In genomic region chr15:63048115-63048985, GRCh38 we compare ENCODE assay signal across 1 cellular context.
TF ChIP-seq lines count a peak whose summit lies in the region.

No MANE protein-coding gene starts in this region.

TF ChIP-seq in HepG2, 621 proteins besides CTCF, POLR2A, EP300 and RAD21 (continued from another document and continues in another):
- TF ChIP-seq ZNF670 (CRISPR knock-in tag; IDR thresholded peaks at IDR 0.05; ENCODE audit: borderline replicate concordance), result peak; percentile 95; the same call in 1 of the 2 replicates
- no peak for TF ChIP-seq SCMH1 (CRISPR knock-in tag; IDR thresholded peaks at IDR 0.05; ENCODE audit: borderline replicate concordance)
- peak; percentile 79 for TF ChIP-seq YY1 (IDR thresholded peaks at IDR 0.05; ENCODE audit: insufficient read depth, insufficient replicate concordance, low read depth, low read length)
- no peak for TF ChIP-seq ZNF839 (CRISPR knock-in tag; IDR thresholded peaks at IDR 0.05; ENCODE audit: borderline replicate concordance)
- TF ChIP-seq WIZ (CRISPR knock-in tag; IDR thresholded peaks at IDR 0.05), result peak; percentile 33; the same call in 1 of the 2 replicates
- 0 out of 2 replicates have a peak, but pooled peaks have one; percentile 55 for TF ChIP-seq ZNF761 (CRISPR knock-in tag; conservative IDR thresholded peaks at IDR 0.05)
- no peak for TF ChIP-seq SNRNP70 (IDR thresholded peaks at IDR 0.05; ENCODE audit: low read depth, low read length)
- TF ChIP-seq, protein P1, sequence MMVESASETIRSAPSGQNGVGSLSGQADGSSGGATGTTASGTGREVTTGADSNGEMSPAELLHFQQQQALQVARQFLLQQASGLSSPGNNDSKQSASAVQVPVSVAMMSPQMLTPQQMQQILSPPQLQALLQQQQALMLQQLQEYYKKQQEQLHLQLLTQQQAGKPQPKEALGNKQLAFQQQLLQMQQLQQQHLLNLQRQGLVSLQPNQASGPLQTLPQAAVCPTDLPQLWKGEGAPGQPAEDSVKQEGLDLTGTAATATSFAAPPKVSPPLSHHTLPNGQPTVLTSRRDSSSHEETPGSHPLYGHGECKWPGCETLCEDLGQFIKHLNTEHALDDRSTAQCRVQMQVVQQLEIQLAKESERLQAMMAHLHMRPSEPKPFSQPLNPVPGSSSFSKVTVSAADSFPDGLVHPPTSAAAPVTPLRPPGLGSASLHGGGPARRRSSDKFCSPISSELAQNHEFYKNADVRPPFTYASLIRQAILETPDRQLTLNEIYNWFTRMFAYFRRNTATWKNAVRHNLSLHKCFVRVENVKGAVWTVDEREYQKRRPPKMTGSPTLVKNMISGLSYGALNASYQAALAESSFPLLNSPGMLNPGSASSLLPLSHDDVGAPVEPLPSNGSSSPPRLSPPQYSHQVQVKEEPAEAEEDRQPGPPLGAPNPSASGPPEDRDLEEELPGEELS (CRISPR knock-in tag; IDR thresholded peaks at IDR 0.05), result peak; percentile 40; the same call in 1 of the 2 replicates
- TF ChIP-seq ZNF263 (CRISPR knock-in tag; IDR thresholded peaks at IDR 0.05), result no peak
- 0 out of 2 replicates have a peak, but pooled peaks have one; percentile 52 for TF ChIP-seq THAP8 (CRISPR knock-in tag; IDR thresholded peaks at IDR 0.05; ENCODE audit: borderline replicate concordance)
- TF ChIP-seq ZHX1 (CRISPR knock-in tag; IDR thresholded peaks at IDR 0.05; ENCODE audit: low read depth), result peak; percentile 77
- TF ChIP-seq ZNF12 (CRISPR knock-in tag; IDR thresholded peaks at IDR 0.05), result no peak; the same call in 1 of the 2 replicates
- TF ChIP-seq ZFP36L1 (CRISPR knock-in tag; IDR thresholded peaks at IDR 0.05), result 0 out of 2 replicates have a peak, but pooled peaks have one; percentile 26
- no peak; the same call in 1 of the 2 replicates for TF ChIP-seq KLF6 (CRISPR knock-in tag; IDR thresholded peaks at IDR 0.05)
- peak; percentile 68; the same call in 1 of the 2 replicates for TF ChIP-seq ZSCAN29 (CRISPR knock-in tag; conservative IDR thresholded peaks at IDR 0.05)
- TF ChIP-seq HMGA1 (CRISPR knock-in tag; conservative IDR thresholded peaks at IDR 0.05), result no peak
- TF ChIP-seq, protein P2, sequence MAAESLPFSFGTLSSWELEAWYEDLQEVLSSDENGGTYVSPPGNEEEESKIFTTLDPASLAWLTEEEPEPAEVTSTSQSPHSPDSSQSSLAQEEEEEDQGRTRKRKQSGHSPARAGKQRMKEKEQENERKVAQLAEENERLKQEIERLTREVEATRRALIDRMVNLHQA (CRISPR knock-in tag; IDR thresholded peaks at IDR 0.05), result no peak
- TF ChIP-seq, protein P3, sequence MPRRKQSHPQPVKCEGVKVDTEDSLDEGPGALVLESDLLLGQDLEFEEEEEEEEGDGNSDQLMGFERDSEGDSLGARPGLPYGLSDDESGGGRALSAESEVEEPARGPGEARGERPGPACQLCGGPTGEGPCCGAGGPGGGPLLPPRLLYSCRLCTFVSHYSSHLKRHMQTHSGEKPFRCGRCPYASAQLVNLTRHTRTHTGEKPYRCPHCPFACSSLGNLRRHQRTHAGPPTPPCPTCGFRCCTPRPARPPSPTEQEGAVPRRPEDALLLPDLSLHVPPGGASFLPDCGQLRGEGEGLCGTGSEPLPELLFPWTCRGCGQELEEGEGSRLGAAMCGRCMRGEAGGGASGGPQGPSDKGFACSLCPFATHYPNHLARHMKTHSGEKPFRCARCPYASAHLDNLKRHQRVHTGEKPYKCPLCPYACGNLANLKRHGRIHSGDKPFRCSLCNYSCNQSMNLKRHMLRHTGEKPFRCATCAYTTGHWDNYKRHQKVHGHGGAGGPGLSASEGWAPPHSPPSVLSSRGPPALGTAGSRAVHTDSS (CRISPR knock-in tag; conservative IDR thresholded peaks at IDR 0.05), result no peak
- TF ChIP-seq TAF15 (IDR thresholded peaks at IDR 0.05; ENCODE audit: low read depth, low read length, poor library complexity, severe bottlenecking), result peak; percentile 31
- TF ChIP-seq ZSCAN31 (CRISPR knock-in tag; IDR thresholded peaks at IDR 0.05; ENCODE audit: low read depth), result peak; percentile 97
- TF ChIP-seq, protein P4, sequence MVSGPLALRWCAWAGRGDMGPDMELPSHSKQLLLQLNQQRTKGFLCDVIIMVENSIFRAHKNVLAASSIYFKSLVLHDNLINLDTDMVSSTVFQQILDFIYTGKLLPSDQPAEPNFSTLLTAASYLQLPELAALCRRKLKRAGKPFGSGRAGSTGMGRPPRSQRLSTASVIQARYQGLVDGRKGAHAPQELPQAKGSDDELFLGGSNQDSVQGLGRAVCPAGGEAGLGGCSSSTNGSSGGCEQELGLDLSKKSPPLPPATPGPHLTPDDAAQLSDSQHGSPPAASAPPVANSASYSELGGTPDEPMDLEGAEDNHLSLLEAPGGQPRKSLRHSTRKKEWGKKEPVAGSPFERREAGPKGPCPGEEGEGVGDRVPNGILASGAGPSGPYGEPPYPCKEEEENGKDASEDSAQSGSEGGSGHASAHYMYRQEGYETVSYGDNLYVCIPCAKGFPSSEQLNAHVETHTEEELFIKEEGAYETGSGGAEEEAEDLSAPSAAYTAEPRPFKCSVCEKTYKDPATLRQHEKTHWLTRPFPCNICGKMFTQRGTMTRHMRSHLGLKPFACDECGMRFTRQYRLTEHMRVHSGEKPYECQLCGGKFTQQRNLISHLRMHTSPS (CRISPR knock-in tag; IDR thresholded peaks at IDR 0.05; ENCODE audit: low read depth), result peak; percentile 25; the same call in 1 of the 2 replicates
- no peak for TF ChIP-seq MED13 (CRISPR knock-in tag; IDR thresholded peaks at IDR 0.05)
- no peak for TF ChIP-seq NFAT5 (CRISPR knock-in tag; IDR thresholded peaks at IDR 0.05)
- TF ChIP-seq TP53 (CRISPR knock-in tag; conservative IDR thresholded peaks at IDR 0.05), result 0 out of 2 replicates have a peak, but pooled peaks have one; percentile 48
- TF ChIP-seq THRA (CRISPR knock-in tag; IDR thresholded peaks at IDR 0.05; ENCODE audit: borderline replicate concordance), result no peak; the same call in 1 of the 2 replicates
- TF ChIP-seq ZBTB7B (CRISPR knock-in tag; IDR thresholded peaks at IDR 0.05), result peak; percentile 72
- TF ChIP-seq NKX3-1 (CRISPR knock-in tag; IDR thresholded peaks at IDR 0.05), result peak; percentile 8; the same call in 1 of the 2 replicates
- peak; percentile 69 for TF ChIP-seq ZNF292 (CRISPR knock-in tag; IDR thresholded peaks at IDR 0.05; ENCODE audit: borderline replicate concordance, low read depth)
- TF ChIP-seq KDM6A (CRISPR knock-in tag; IDR thresholded peaks at IDR 0.05; ENCODE audit: low read depth), result no peak; the same call in 1 of the 2 replicates
- TF ChIP-seq ZNF569 (CRISPR knock-in tag; IDR thresholded peaks at IDR 0.05; ENCODE audit: borderline replicate concordance), result no peak
- TF ChIP-seq ZNF550 (CRISPR knock-in tag; IDR thresholded peaks at IDR 0.05; ENCODE audit: borderline replicate concordance), result no peak
- TF ChIP-seq TOPORS (CRISPR knock-in tag; IDR thresholded peaks at IDR 0.05), result peak; percentile 53; the same call in 1 of the 2 replicates
- 0 out of 2 replicates have a peak, but pooled peaks have one; percentile 40 for TF ChIP-seq ZNF224 (CRISPR knock-in tag; IDR thresholded peaks at IDR 0.05)
- TF ChIP-seq ZNF414 (CRISPR knock-in tag; IDR thresholded peaks at IDR 0.05), result no peak
- TF ChIP-seq, protein P5, sequence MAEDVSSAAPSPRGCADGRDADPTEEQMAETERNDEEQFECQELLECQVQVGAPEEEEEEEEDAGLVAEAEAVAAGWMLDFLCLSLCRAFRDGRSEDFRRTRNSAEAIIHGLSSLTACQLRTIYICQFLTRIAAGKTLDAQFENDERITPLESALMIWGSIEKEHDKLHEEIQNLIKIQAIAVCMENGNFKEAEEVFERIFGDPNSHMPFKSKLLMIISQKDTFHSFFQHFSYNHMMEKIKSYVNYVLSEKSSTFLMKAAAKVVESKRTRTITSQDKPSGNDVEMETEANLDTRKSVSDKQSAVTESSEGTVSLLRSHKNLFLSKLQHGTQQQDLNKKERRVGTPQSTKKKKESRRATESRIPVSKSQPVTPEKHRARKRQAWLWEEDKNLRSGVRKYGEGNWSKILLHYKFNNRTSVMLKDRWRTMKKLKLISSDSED (CRISPR knock-in tag; IDR thresholded peaks at IDR 0.05), result no peak
- TF ChIP-seq ZNF766 (CRISPR knock-in tag; IDR thresholded peaks at IDR 0.05; ENCODE audit: borderline replicate concordance), result 0 out of 2 replicates have a peak, but pooled peaks have one; percentile 38
- no peak for TF ChIP-seq BRD4 (CRISPR knock-in tag; IDR thresholded peaks at IDR 0.05)
- TF ChIP-seq SRF (IDR thresholded peaks at IDR 0.05; ENCODE audit: low read depth, low read length), result no peak
- peak; percentile 70 for TF ChIP-seq HNRNPK (IDR thresholded peaks at IDR 0.05; ENCODE audit: low read depth, low read length, poor library complexity, severe bottlenecking)
- TF ChIP-seq KMT2B (CRISPR knock-in tag; IDR thresholded peaks at IDR 0.05), result no peak
- TF ChIP-seq HOXA9 (CRISPR knock-in tag; IDR thresholded peaks at IDR 0.05; ENCODE audit: borderline replicate concordance), result no peak
- no peak for TF ChIP-seq FOSL2 (CRISPR knock-in tag; IDR thresholded peaks at IDR 0.05)
- TF ChIP-seq TAF1 (CRISPR knock-in tag; IDR thresholded peaks at IDR 0.05), result peak; percentile 50
- TF ChIP-seq MAFK (conservative IDR thresholded peaks at IDR 0.05 in 1 of 2, IDR thresholded peaks at IDR 0.05 in 1 of 2; ENCODE audit: low read length in 2 of 2), result no peak
- no peak for TF ChIP-seq ZNF7 (CRISPR knock-in tag; IDR thresholded peaks at IDR 0.05)
- no peak for TF ChIP-seq SRSF9 (IDR thresholded peaks at IDR 0.05; ENCODE audit: borderline replicate concordance, insufficient read depth, low read depth, low read length, poor library complexity, severe bottlenecking)
- no peak for TF ChIP-seq CHD4 (IDR thresholded peaks at IDR 0.05; ENCODE audit: borderline replicate concordance, low read length)
